22 cellular contexts compared by ENCODE assay signal in genomic region chr1:113536182-113536780, GRCh38.
A peak's percentile ranks its signal among the peaks of the same experiment; 100 is the strongest.
DNase-seq lines count a peak whose midpoint lies in the region; ATAC-seq and TF ChIP-seq lines count a peak whose summit lies in the region.
"Had no signal": no experiment of that assay in that cellular context is flagged by ENCODE, and none has a peak within 500 bp of the region (broad histone marks: within the 10 kb centered on the region; RNA-seq: fewer than 3 reads in every experiment).

No MANE protein-coding gene starts in this region.

- intact Hi-C loops in naive thymus-derived CD4-positive, alpha-beta T cell (cut with micrococcal nuclease), result no loop called here

- H3K4me1 Mint-ChIP-seq in T-helper 2 cell treated with Interferon-gamma antibody and Interleukin-4, amounts not matched to agents 5 μg/mL and 100 μg/mL, for 36 hours (ENCODE audit: low read depth), result peaks cover 2% of the 10 kb centered on the region
- peaks cover 0 to 5% (median 0%) of the 10 kb centered on the region in 7 donors for H3K4me1 Mint-ChIP-seq in naive thymus-derived CD4-positive, alpha-beta T cell
- H3K4me1 Mint-ChIP-seq: stimulated activated naive CD8-positive, alpha-beta T cell treated with anti-CD3 and anti-CD28 coated beads, Interleukin-15, amount 100 ng/mL, for 72 hours had no signal

- POLR2A ChIA-PET in naive thymus-derived CD4-positive, alpha-beta T cell (lab: Charles Lee), result no interaction called here

- DNase-seq in AG08395 (ENCODE audit: low spot score), result peak; percentile 15
- peak; percentile 50 for DNase-seq in M059J (ENCODE audit: low read depth)
- peak; percentile 62 for DNase-seq in astrocyte of the spinal cord (ENCODE audit: low read depth, low spot score)
- peak; percentile 28 for DNase-seq in fibroblast of villous mesenchyme (ENCODE audit: low read depth)
- no peak for DNase-seq in NCI-H2081 treated with DMSO at 0.1 percent for 48 hours (lab: John Stamatoyannopoulos, UW)
- DNase-seq in T-helper 2 cell treated with Interferon-gamma antibody and Interleukin-4, amounts not matched to agents 5 μg/mL and 100 μg/mL, for 36 hours (ENCODE audit: low spot score), result no peak
- DNase-seq in naive thymus-derived CD4-positive, alpha-beta T cell, result no peak
- DNase-seq: ACHN; activated CD4-positive, alpha-beta T cell treated with anti-CD3 and anti-CD28 coated beads for 1 hour; CD4-positive, alpha-beta T cell; DMS79; H7; NCI-H2081; NCI-H524 treated with DMSO at 0.1 percent for 48 hours; pancreas; sigmoid colon; stimulated activated naive CD8-positive, alpha-beta T cell treated with anti-CD3 and anti-CD28 coated beads, Interleukin-15, amount 100 ng/mL, for 72 hours; T1000; upper lobe of left lung had no signal

- CTCF ChIA-PET in naive thymus-derived CD4-positive, alpha-beta T cell (lab: Charles Lee), result no interaction called here

- H3K4me3 ChIP-seq in astrocyte of the spinal cord (ENCODE audit: low read depth, low read length) (no peak overlapping the region), fibroblast of villous mesenchyme (ENCODE audit: low read depth, low read length) (no peak overlapping the region)
- no peak overlapping the region for H3K4me3 ChIP-seq in naive thymus-derived CD4-positive, alpha-beta T cell (ENCODE audit: low read length)
- H3K4me3 ChIP-seq: K562, pancreas, sigmoid colon, upper lobe of left lung had no signal

- no peaks in the 10 kb centered on the region for H3K27me3 Mint-ChIP-seq in T-helper 2 cell treated with Interferon-gamma antibody and Interleukin-4, amounts not matched to agents 5 μg/mL and 100 μg/mL, for 36 hours (ENCODE audit: low read depth)
- H3K27me3 Mint-ChIP-seq in naive thymus-derived CD4-positive, alpha-beta T cell, result peaks cover 0 to 7% (median 0%) of the 10 kb centered on the region in 5 donors
- H3K27me3 Mint-ChIP-seq: CD4-positive, alpha-beta T cell; stimulated activated naive CD8-positive, alpha-beta T cell treated with anti-CD3 and anti-CD28 coated beads, Interleukin-15, amount 100 ng/mL, for 72 hours had no signal

- no peak overlapping the region for H3K27ac Mint-ChIP-seq in T-helper 2 cell treated with Interferon-gamma antibody and Interleukin-4, amounts not matched to agents 5 μg/mL and 100 μg/mL, for 36 hours
- H3K27ac Mint-ChIP-seq in naive thymus-derived CD4-positive, alpha-beta T cell, result no peak overlapping the region
- H3K27ac Mint-ChIP-seq: activated T-helper 2 cell treated with anti-CD3 and anti-CD28 coated beads, Interferon-gamma antibody, Interleukin-2, Interleukin-4, amounts not matched to agents 10 μg/mL and 5 μg/mL and 100 μg/mL, durations not matched to agents 14 hours and 24 hours and 36 hours; CD4-positive, alpha-beta T cell; stimulated activated naive CD8-positive, alpha-beta T cell treated with anti-CD3 and anti-CD28 coated beads, Interleukin-15, amount 100 ng/mL, for 72 hours had no signal

- no peaks in the 10 kb centered on the region for H3K9me3 Mint-ChIP-seq in T-helper 2 cell treated with Interferon-gamma antibody and Interleukin-4, amounts not matched to agents 5 μg/mL and 100 μg/mL, for 36 hours
- H3K9me3 Mint-ChIP-seq in naive thymus-derived CD4-positive, alpha-beta T cell, result peaks cover 0 to 12% (median 4%) of the 10 kb centered on the region in 11 donors
- H3K9me3 Mint-ChIP-seq: activated T-helper 2 cell treated with anti-CD3 and anti-CD28 coated beads, Interferon-gamma antibody, Interleukin-2, Interleukin-4, amounts not matched to agents 10 μg/mL and 5 μg/mL and 100 μg/mL, durations not matched to agents 14 hours and 24 hours and 36 hours; CD4-positive, alpha-beta T cell; stimulated activated naive CD8-positive, alpha-beta T cell treated with anti-CD3 and anti-CD28 coated beads, Interleukin-15, amount 100 ng/mL, for 72 hours had no signal

- no peaks in the 10 kb centered on the region for H3K36me3 ChIP-seq in naive thymus-derived CD4-positive, alpha-beta T cell (ENCODE audit: control insufficient read depth in 2 of 3, insufficient read depth in 3 of 3, low read length in 3 of 3)
- H3K36me3 ChIP-seq: pancreas, sigmoid colon, upper lobe of left lung had no signal

- TF ChIP-seq CTCF in astrocyte of the spinal cord (IDR thresholded peaks at IDR 0.05; ENCODE audit: low read depth, low read length) (no peak), fibroblast of villous mesenchyme (IDR thresholded peaks at IDR 0.05; ENCODE audit: insufficient read depth, low read depth, low read length) (no peak)

- H3K4me3 Mint-ChIP-seq in T-helper 2 cell treated with Interferon-gamma antibody and Interleukin-4, amounts not matched to agents 5 μg/mL and 100 μg/mL, for 36 hours, result no peak overlapping the region
- H3K4me3 Mint-ChIP-seq in naive thymus-derived CD4-positive, alpha-beta T cell, result no peak overlapping the region
- H3K4me3 Mint-ChIP-seq: CD4-positive, alpha-beta T cell; stimulated activated naive CD8-positive, alpha-beta T cell treated with anti-CD3 and anti-CD28 coated beads, Interleukin-15, amount 100 ng/mL, for 72 hours had no signal

- H3K4me1 ChIP-seq in naive thymus-derived CD4-positive, alpha-beta T cell (ENCODE audit: control insufficient read depth in 2 of 2, insufficient read depth in 2 of 2, low read length in 2 of 2), result no peaks in the 10 kb centered on the region
- H3K4me1 ChIP-seq: pancreas had no signal

- H3K27me3 ChIP-seq in naive thymus-derived CD4-positive, alpha-beta T cell (ENCODE audit: control insufficient read depth in 2 of 2, insufficient read depth in 2 of 2, low read length in 2 of 2), result no peaks in the 10 kb centered on the region
- H3K27me3 ChIP-seq: pancreas, sigmoid colon, upper lobe of left lung had no signal

- H3K9me3 ChIP-seq in naive thymus-derived CD4-positive, alpha-beta T cell (ENCODE audit: control insufficient read depth in 2 of 3, low read length in 3 of 3), result no peaks in the 10 kb centered on the region
- H3K9me3 ChIP-seq: pancreas, sigmoid colon, upper lobe of left lung had no signal

- in situ Hi-C loops in astrocyte of the spinal cord (cut with HindIII; ENCODE audit: low sequenced_read_pairs), result no loop called here

- H3K27ac ChIP-seq in naive thymus-derived CD4-positive, alpha-beta T cell (ENCODE audit: low read depth, low read length), result no peak overlapping the region
- H3K27ac ChIP-seq: pancreas, sigmoid colon, upper lobe of left lung had no signal

- H3K36me3 Mint-ChIP-seq in T-helper 2 cell treated with Interferon-gamma antibody and Interleukin-4, amounts not matched to agents 5 μg/mL and 100 μg/mL, for 36 hours (ENCODE audit: low read depth), result no peaks in the 10 kb centered on the region
- H3K36me3 Mint-ChIP-seq in naive thymus-derived CD4-positive, alpha-beta T cell, result peaks cover 0 to 18% (median 4%) of the 10 kb centered on the region in 5 donors

- ATAC-seq in naive thymus-derived CD4-positive, alpha-beta T cell, result no peak
- ATAC-seq in HG03175 (IDR thresholded peaks at IDR 0.05; ENCODE audit: unreplicated experiment), result no peak
- ATAC-seq: K562; pancreas; stimulated activated naive CD8-positive, alpha-beta T cell treated with anti-CD3 and anti-CD28 coated beads, Interleukin-15, amount 100 ng/mL, for 72 hours had no signal

Comparison
In these comparisons a context has a peak if more than half of its experiments do, and no peak if none do; other contexts are left out.
1. DNase-seq: peak in AG08395 (single experiment), M059J (single experiment), astrocyte of the spinal cord (single experiment) and fibroblast of villous mesenchyme (single experiment); none in NCI-H2081 treated with DMSO at 0.1 percent for 48 hours (single experiment), T-helper 2 cell treated with Interferon-gamma antibody and Interleukin-4, amounts not matched to agents 5 μg/mL and 100 μg/mL, for 36 hours (single experiment) and naive thymus-derived CD4-positive, alpha-beta T cell (0 of 9).